Comparison of ENCODE assay signal across 8 cellular contexts in genomic region chr12:132560831-132561783, GRCh38. TPM values are rescaled to one million over a fixed set of nuclear protein-coding genes. Genes with fewer than 3 reads are reported as not detected.
DNase-seq lines count a peak whose midpoint lies in the region; ATAC-seq and TF ChIP-seq lines count a peak whose summit lies in the region.

No MANE protein-coding gene starts in this region.

- DNase-seq in DMS53 treated with DMSO at 0.1 percent for 48 hours (lab: John Stamatoyannopoulos, UW; ENCODE audit: unreplicated experiment) (peak; percentile 77), Karpas-422 (peak; percentile 88), RKO (ENCODE audit: low spot score) (peak; percentile 80), foreskin keratinocyte (peak; percentile 82 to 100), trophoblast cell (peak; percentile 69 to 79), upper lobe of left lung (peak; percentile 46 to 86), omental fat pad (ENCODE audit: low spot score) (no peak)
- peak; percentile 57 for DNase-seq in activated T-helper 1 cell treated with anti-CD3 and anti-CD28 coated beads, Interleukin-12 subunit alpha, Interleukin-12 subunit beta, Interleukin-2, Interleukin-4 antibody, amounts not matched to agents 30 ng/mL and 10 ng/mL and 1 ng/mL, durations not matched to agents 14 hours and 24 hours and 36 hours (ENCODE audit: low spot score)

- H4K91ac ChIP-seq in trophoblast cell (ENCODE audit: low read depth, low read length) = peak overlapping the region; percentile 78

- peaks cover 5% of the 10 kb centered on the region for H3K27me3 Mint-ChIP-seq in activated T-helper 1 cell treated with anti-CD3 and anti-CD28 coated beads, Interleukin-12 subunit alpha, Interleukin-12 subunit beta, Interleukin-2, Interleukin-4 antibody, amounts not matched to agents 30 ng/mL and 10 ng/mL and 1 ng/mL, durations not matched to agents 14 hours and 24 hours and 36 hours (ENCODE audit: insufficient read depth)

- WGBS in trophoblast cell (ENCODE audit: extremely low coverage, insufficient coverage, insufficient read length) = no CpG with 5 or more reads among the region's 38 CpGs
- 0 to 23% methylated on average over 3 to 35 of the region's 38 CpGs for WGBS in upper lobe of left lung, 2 donors

- H3K9me3 ChIP-seq in Karpas-422 (ENCODE audit: low read length) (no peaks in the 10 kb centered on the region), trophoblast cell (ENCODE audit: insufficient read depth, low read depth, low read length) (peaks cover 11% of the 10 kb centered on the region), upper lobe of left lung (no peaks in the 10 kb centered on the region)

- H2AK5ac ChIP-seq in trophoblast cell (ENCODE audit: low read length) = peak overlapping the region; percentile 45

- no peak for TF ChIP-seq POLR2A in upper lobe of left lung (IDR thresholded peaks at IDR 0.05)

- H3K4ac ChIP-seq in trophoblast cell (ENCODE audit: low read depth, low read length) = no peak overlapping the region

- H4K12ac ChIP-seq in trophoblast cell (ENCODE audit: low read depth, low read length) = no peak overlapping the region

- ATAC-seq in foreskin keratinocyte = peak; percentile 87
- ATAC-seq in upper lobe of left lung (ENCODE audit: low FRiP score in 2 of 2) = peak; percentile 32 to 50
- no peak for ATAC-seq in omental fat pad (ENCODE audit: low FRiP score)

- peak overlapping the region; percentile 77 for H3K18ac ChIP-seq in trophoblast cell (ENCODE audit: low read length)

- H3K4me2 ChIP-seq in Karpas-422 (ENCODE audit: low read depth, low read length, poor library complexity, severe bottlenecking) = no peak overlapping the region
- peak overlapping the region; percentile 86 for H3K4me2 ChIP-seq in trophoblast cell (ENCODE audit: low read length)

- H4K20me1 ChIP-seq in Karpas-422 (ENCODE audit: insufficient read depth, low read depth, low read length) = no peaks in the 10 kb centered on the region

- peaks cover 9% of the 10 kb centered on the region for H3K79me1 ChIP-seq in trophoblast cell (ENCODE audit: low read length)

- no peak overlapping the region for H3K23ac ChIP-seq in trophoblast cell (ENCODE audit: low read length)

- H2BK12ac ChIP-seq in trophoblast cell (ENCODE audit: low read length) = no peak overlapping the region

- H3K27ac ChIP-seq in Karpas-422 (ENCODE audit: low read length) (no peak overlapping the region), foreskin keratinocyte (no peak overlapping the region), trophoblast cell (ENCODE audit: low read depth, low read length) (peak overlapping the region; percentile 20), upper lobe of left lung (no peak overlapping the region)

- no peaks in the 10 kb centered on the region for H3K36me3 Mint-ChIP-seq in activated T-helper 1 cell treated with anti-CD3 and anti-CD28 coated beads, Interleukin-12 subunit alpha, Interleukin-12 subunit beta, Interleukin-2, Interleukin-4 antibody, amounts not matched to agents 30 ng/mL and 10 ng/mL and 1 ng/mL, durations not matched to agents 14 hours and 24 hours and 36 hours (ENCODE audit: low read depth)

- peak overlapping the region; percentile 8 for H2BK120ac ChIP-seq in trophoblast cell (ENCODE audit: insufficient read depth, low read length, poor library complexity)

- no peaks in the 10 kb centered on the region for H3K9me2 ChIP-seq in Karpas-422 (replicated peaks; ENCODE audit: insufficient read depth, low read length)

- no peak overlapping the region for H3K9ac ChIP-seq in Karpas-422 (ENCODE audit: low read length)
- peak overlapping the region; percentile 85 for H3K9ac ChIP-seq in trophoblast cell (ENCODE audit: low read length)

- H3K4me1 Mint-ChIP-seq in activated T-helper 1 cell treated with anti-CD3 and anti-CD28 coated beads, Interleukin-12 subunit alpha, Interleukin-12 subunit beta, Interleukin-2, Interleukin-4 antibody, amounts not matched to agents 30 ng/mL and 10 ng/mL and 1 ng/mL, durations not matched to agents 14 hours and 24 hours and 36 hours (ENCODE audit: low read depth) = peaks cover 13% of the 10 kb centered on the region

- H3K36me3 ChIP-seq in Karpas-422 (ENCODE audit: insufficient read depth, low read length) = no peaks in the 10 kb centered on the region
- H3K36me3 ChIP-seq in trophoblast cell (ENCODE audit: control insufficient read depth in 1 of 2, insufficient read depth in 2 of 2, low read length in 2 of 2) = peaks cover 3 to 14% of the 10 kb centered on the region in 2 experiments
- H3K36me3 ChIP-seq in upper lobe of left lung = peaks cover 0 to 9% (median 2%) of the 10 kb centered on the region in 4 donors

- intact Hi-C loops in activated T-helper 1 cell treated with anti-CD3 and anti-CD28 coated beads, Interleukin-12 subunit alpha, Interleukin-12 subunit beta, Interleukin-2, Interleukin-4 antibody, amounts not matched to agents 30 ng/mL and 10 ng/mL and 1 ng/mL, durations not matched to agents 14 hours and 24 hours and 36 hours (cut with micrococcal nuclease) = loop anchor here (1.0 kb wide), 2 partner anchors 54 to 146 kb away; no protein-coding TSS in a partner anchor

- H3K9me3 Mint-ChIP-seq in activated T-helper 1 cell treated with anti-CD3 and anti-CD28 coated beads, Interleukin-12 subunit alpha, Interleukin-12 subunit beta, Interleukin-2, Interleukin-4 antibody, amounts not matched to agents 30 ng/mL and 10 ng/mL and 1 ng/mL, durations not matched to agents 14 hours and 24 hours and 36 hours = no peaks in the 10 kb centered on the region

- H2AFZ ChIP-seq in Karpas-422 (ENCODE audit: low read length) (no peak overlapping the region), trophoblast cell (ENCODE audit: insufficient read depth, low read length, poor library complexity) (peak overlapping the region; percentile 74)

- no peak overlapping the region for H3K27ac Mint-ChIP-seq in activated T-helper 1 cell treated with anti-CD3 and anti-CD28 coated beads, Interleukin-12 subunit alpha, Interleukin-12 subunit beta, Interleukin-2, Interleukin-4 antibody, amounts not matched to agents 30 ng/mL and 10 ng/mL and 1 ng/mL, durations not matched to agents 14 hours and 24 hours and 36 hours

- H2BK5ac ChIP-seq in trophoblast cell (ENCODE audit: low read depth, low read length, poor library complexity) = no peak overlapping the region

- TF ChIP-seq EP300 in upper lobe of left lung (IDR thresholded peaks at IDR 0.05) = no peak

- no peak overlapping the region for H3K4me3 ChIP-seq in Karpas-422 (ENCODE audit: low read length)
- peak overlapping the region; percentile 87 for H3K4me3 ChIP-seq in trophoblast cell (ENCODE audit: low read depth, low read length)
- H3K4me3 ChIP-seq in upper lobe of left lung = peak overlapping the region in 3 of 4 donors; percentile 68 to 87 (median 76)

- H3K4me3 Mint-ChIP-seq in activated T-helper 1 cell treated with anti-CD3 and anti-CD28 coated beads, Interleukin-12 subunit alpha, Interleukin-12 subunit beta, Interleukin-2, Interleukin-4 antibody, amounts not matched to agents 30 ng/mL and 10 ng/mL and 1 ng/mL, durations not matched to agents 14 hours and 24 hours and 36 hours = peak overlapping the region; percentile 80

- H3K79me2 ChIP-seq in Karpas-422 (ENCODE audit: low read length) = no peaks in the 10 kb centered on the region
- H3K79me2 ChIP-seq in trophoblast cell (ENCODE audit: control insufficient read depth, insufficient read depth, low read length, poor library complexity) = peaks cover 6% of the 10 kb centered on the region

- H3K4me1 ChIP-seq in Karpas-422 (ENCODE audit: low read length) = peaks cover 5% of the 10 kb centered on the region
- no peaks in the 10 kb centered on the region for H3K4me1 ChIP-seq in foreskin keratinocyte
- peaks cover 6 to 7% of the 10 kb centered on the region in 2 experiments for H3K4me1 ChIP-seq in trophoblast cell (ENCODE audit: control insufficient read depth in 1 of 2, insufficient read depth in 2 of 2, low read length in 2 of 2)
- peaks cover 21 to 30% (median 24%) of the 10 kb centered on the region in 4 donors for H3K4me1 ChIP-seq in upper lobe of left lung

- H4K8ac ChIP-seq in trophoblast cell (ENCODE audit: low read depth, low read length) = peak overlapping the region; percentile 69

- peak overlapping the region; percentile 71 for H3K14ac ChIP-seq in trophoblast cell (ENCODE audit: low read length)

- H3K27me3 ChIP-seq in Karpas-422 (ENCODE audit: low read length) (no peaks in the 10 kb centered on the region), foreskin keratinocyte (no peaks in the 10 kb centered on the region), trophoblast cell (ENCODE audit: insufficient read depth, low read length) (no peaks in the 10 kb centered on the region), upper lobe of left lung (no peaks in the 10 kb centered on the region)

- TF ChIP-seq CTCF in foreskin keratinocyte (conservative IDR thresholded peaks at IDR 0.05) (peak; percentile 83), upper lobe of left lung (IDR thresholded peaks at IDR 0.05) (peak; percentile 56 to 69 (median 64)), omental fat pad (IDR thresholded peaks at IDR 0.05) (peak in 1 of 3 donors; percentile 49)

RNA-seq across cellular contexts. Expression of gene LRCOL1, which starts 49.3 kb away (rescaled TPM):
- total RNA-seq in Karpas-422 (2014; rRNA removed; shearing (Covaris generic); ENCODE audit: low replicate concordance) = not detected in 2 replicates
- total RNA-seq in activated T-helper 1 cell treated with anti-CD3 and anti-CD28 coated beads, Interleukin-12 subunit alpha, Interleukin-12 subunit beta, Interleukin-2, Interleukin-4 antibody, amounts not matched to agents 30 ng/mL and 10 ng/mL and 1 ng/mL, durations not matched to agents 14 hours and 24 hours and 36 hours = not detected in 2 replicates
- total RNA-seq in foreskin keratinocyte (not detected in 2 replicates), upper lobe of left lung (1 to 10 TPM in 1 of 6 donors, under 1 TPM in 1, not detected in 4; 0.92 to 3.7 TPM), omental fat pad (not detected)
- not detected in 2 replicates for polyA plus RNA-seq in foreskin keratinocyte
- not detected in 2 replicates for polyA plus RNA-seq in trophoblast cell (2013)

RNA-seq across cellular contexts. Expression of gene P2RX2, which starts 57.5 kb away (rescaled TPM):
- not detected in 2 replicates for total RNA-seq in Karpas-422 (2014; rRNA removed; shearing (Covaris generic); ENCODE audit: low replicate concordance)
- not detected in 2 replicates for total RNA-seq in activated T-helper 1 cell treated with anti-CD3 and anti-CD28 coated beads, Interleukin-12 subunit alpha, Interleukin-12 subunit beta, Interleukin-2, Interleukin-4 antibody, amounts not matched to agents 30 ng/mL and 10 ng/mL and 1 ng/mL, durations not matched to agents 14 hours and 24 hours and 36 hours
- total RNA-seq in foreskin keratinocyte (not detected in 2 replicates), upper lobe of left lung (1 to 10 TPM in 2 of 6 donors, under 1 TPM in 2, not detected in 2; 0.27 to 4.4 (median 1.00) TPM), omental fat pad (1 to 10 TPM in 1 of 4 donors, under 1 TPM in 1, not detected in 2; 0.74 to 2.8 TPM)
- not detected in 2 replicates for polyA plus RNA-seq in foreskin keratinocyte
- polyA plus RNA-seq in trophoblast cell (2013) = 0.15 and 0.16 TPM in 2 replicates
